In the genomic region with DNA sequence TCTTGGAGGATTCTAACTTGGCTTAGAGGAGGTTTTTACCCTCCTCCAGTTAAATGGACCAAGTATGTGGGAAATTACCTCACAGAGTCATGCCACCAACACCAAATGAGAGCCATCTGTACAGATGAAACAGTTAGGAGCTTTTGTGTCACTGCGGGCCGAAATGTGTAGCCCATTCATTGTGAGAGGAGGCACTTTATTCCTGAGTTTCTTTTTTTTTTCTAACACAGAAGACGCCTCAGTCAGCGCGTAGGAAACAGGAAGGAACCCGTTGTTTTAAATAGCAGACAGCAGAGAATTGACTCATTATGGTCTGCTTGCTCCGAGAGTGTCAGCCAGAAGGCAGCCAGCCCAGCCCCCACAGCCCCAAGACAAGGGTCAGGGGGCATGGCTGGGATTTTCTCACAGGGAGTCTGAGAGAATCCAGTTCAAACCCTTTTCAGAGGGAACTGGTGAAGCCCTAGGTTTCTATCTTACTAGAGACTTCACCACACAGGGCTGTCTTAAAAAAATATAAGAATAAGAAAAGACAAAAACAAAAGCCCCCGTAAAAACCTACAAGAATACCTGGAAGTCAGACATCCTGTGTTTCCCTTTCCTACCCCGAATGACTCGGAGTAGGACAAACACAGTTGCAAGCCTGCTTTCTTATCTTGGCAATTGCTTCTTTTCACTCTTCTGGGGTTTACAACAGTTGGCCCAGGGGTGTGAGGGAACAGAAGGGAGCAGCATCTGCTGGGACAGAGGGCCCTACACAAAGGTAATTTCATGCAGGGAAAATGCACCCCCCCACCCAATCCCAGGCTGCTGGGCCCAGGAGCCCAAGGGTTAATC, we compare ENCODE assay signal across 8 cellular contexts.
A peak's percentile ranks its signal among the peaks of the same experiment; 100 is the strongest.
DNase-seq lines count a peak whose midpoint lies in the region; ATAC-seq and TF ChIP-seq lines count a peak whose summit lies in the region.

No MANE protein-coding gene starts in this region.

- H3K4me1 Mint-ChIP-seq in GM23338 = peaks cover 19% of the 10 kb centered on the region
- peaks cover 26% of the 10 kb centered on the region for H3K4me1 Mint-ChIP-seq in activated T-helper 2 cell treated with anti-CD3 and anti-CD28 coated beads, Interferon-gamma antibody, Interleukin-2, Interleukin-4, amounts not matched to agents 10 μg/mL and 5 μg/mL and 100 μg/mL, durations not matched to agents 14 hours and 24 hours and 36 hours (ENCODE audit: low read depth)

- intact Hi-C loops in activated T-helper 2 cell treated with anti-CD3 and anti-CD28 coated beads, Interferon-gamma antibody, Interleukin-2, Interleukin-4, amounts not matched to agents 10 μg/mL and 5 μg/mL and 100 μg/mL, durations not matched to agents 14 hours and 24 hours and 36 hours (cut with micrococcal nuclease) = loop anchor here (1.0 to 5.0 kb wide), 3 partner anchors 38 to 1000 kb away; no protein-coding TSS in a partner anchor
- intact Hi-C loops in head of caudate nucleus (cut with DNase I) (loop anchor here (10.0 kb wide), 1 partner anchor 47 kb away; no protein-coding TSS in a partner anchor), aorta (cut with DNase I) (loop anchor here (5.0 kb wide), 2 partner anchors 35 to 100 kb away; no protein-coding TSS in a partner anchor)

- H2AFZ ChIP-seq in GM23338 = peak overlapping the region; percentile 73

- 0 out of 2 replicates have a peak overlapping the region, but pooled peaks have one; percentile 13 for H3K27ac Mint-ChIP-seq in GM23338
- H3K27ac Mint-ChIP-seq in activated T-helper 2 cell treated with anti-CD3 and anti-CD28 coated beads, Interferon-gamma antibody, Interleukin-2, Interleukin-4, amounts not matched to agents 10 μg/mL and 5 μg/mL and 100 μg/mL, durations not matched to agents 14 hours and 24 hours and 36 hours = peak overlapping the region; percentile 88

- H3K4me3 Mint-ChIP-seq in GM23338 = no peak overlapping the region
- H3K4me3 Mint-ChIP-seq in activated T-helper 2 cell treated with anti-CD3 and anti-CD28 coated beads, Interferon-gamma antibody, Interleukin-2, Interleukin-4, amounts not matched to agents 10 μg/mL and 5 μg/mL and 100 μg/mL, durations not matched to agents 14 hours and 24 hours and 36 hours (ENCODE audit: low read depth) = peak overlapping the region; percentile 33

- no peaks in the 10 kb centered on the region for H3K79me2 ChIP-seq in GM23338 (replicated peaks; ENCODE audit: insufficient read depth)

- no peaks in the 10 kb centered on the region; the same call in 1 of the 2 replicates for H3K9me2 ChIP-seq in GM23338 (ENCODE audit: insufficient read depth)

- peaks cover 14% of the 10 kb centered on the region for H3K4me1 ChIP-seq in GM23338 (ENCODE audit: insufficient read depth)
- no peaks in the 10 kb centered on the region for H3K4me1 ChIP-seq in aorta (ENCODE audit: control insufficient read depth in 1 of 2, insufficient read depth in 2 of 2, low read length in 2 of 2)

- peak; percentile 77 for DNase-seq in GM10266 (ENCODE audit: extremely low spot score)
- no peak for DNase-seq in GM23338 (ENCODE audit: low spot score)
- DNase-seq in MV-4-11 (lab: John Stamatoyannopoulos, UW) = peak; percentile 91
- peak; percentile 38 for DNase-seq in activated T-helper 2 cell treated with anti-CD3 and anti-CD28 coated beads, Interferon-gamma antibody, Interleukin-2, Interleukin-4, amounts not matched to agents 10 μg/mL and 5 μg/mL and 100 μg/mL, durations not matched to agents 14 hours and 24 hours and 36 hours (ENCODE audit: low spot score)
- DNase-seq in head of caudate nucleus = peak in 41 of 42 donors; percentile 14 to 82 (median 62)
- peak; percentile 89 for DNase-seq in pons (ENCODE audit: low spot score)
- peak; percentile 88 to 89 for DNase-seq in aorta
- DNase-seq in HuH-7.5 (ENCODE audit: low spot score) = no peak

- 4% methylated on average over 10 of the region's 10 CpGs for WGBS in aorta, 2 donors

- H3K4me3 ChIP-seq in GM23338 (no peak overlapping the region), aorta (ENCODE audit: low read length in 2 of 2) (no peak overlapping the region)

- peaks cover 61% of the 10 kb centered on the region for H3K9me3 Mint-ChIP-seq in GM23338
- H3K9me3 Mint-ChIP-seq in activated T-helper 2 cell treated with anti-CD3 and anti-CD28 coated beads, Interferon-gamma antibody, Interleukin-2, Interleukin-4, amounts not matched to agents 10 μg/mL and 5 μg/mL and 100 μg/mL, durations not matched to agents 14 hours and 24 hours and 36 hours = peaks cover 34% of the 10 kb centered on the region

- H3F3A ChIP-seq in GM23338 (replicated peaks; ENCODE audit: low read depth) = no peaks in the 10 kb centered on the region

- ATAC-seq in GM23338 (peak; percentile 69), aorta (ENCODE audit: low FRiP score) (peak; percentile 70)

- TF ChIP-seq CTCF in GM10266 (IDR thresholded peaks at IDR 0.05; ENCODE audit: control insufficient read depth, insufficient read depth, low read depth, missing control alignments) (no peak), GM23338 (conservative IDR thresholded peaks at IDR 0.05; ENCODE audit: low read depth in 2 of 2) (no peak)

- peaks cover 51% of the 10 kb centered on the region for H3K36me3 Mint-ChIP-seq in GM23338 (ENCODE audit: low read depth)
- H3K36me3 Mint-ChIP-seq in activated T-helper 2 cell treated with anti-CD3 and anti-CD28 coated beads, Interferon-gamma antibody, Interleukin-2, Interleukin-4, amounts not matched to agents 10 μg/mL and 5 μg/mL and 100 μg/mL, durations not matched to agents 14 hours and 24 hours and 36 hours (ENCODE audit: low read depth) = peaks cover 8% of the 10 kb centered on the region

- peak overlapping the region; percentile 46 for H3K4me2 ChIP-seq in GM23338

- peaks cover 2% of the 10 kb centered on the region for H3K9me3 ChIP-seq in aorta (ENCODE audit: control insufficient read depth, low read length)

- H3K36me3 ChIP-seq in GM23338 (ENCODE audit: insufficient read depth) = no peaks in the 10 kb centered on the region; the same call in 1 of the 2 replicates
- no peaks in the 10 kb centered on the region for H3K36me3 ChIP-seq in aorta (ENCODE audit: control insufficient read depth in 1 of 2, insufficient read depth in 2 of 2, low read length in 1 of 2)

- no peak overlapping the region for H3K27ac ChIP-seq in GM23338 (ENCODE audit: low read depth)
- no peak overlapping the region for H3K27ac ChIP-seq in aorta (ENCODE audit: low read depth in 1 of 2, low read length in 2 of 2)

- H3K27me3 Mint-ChIP-seq in GM23338 (ENCODE audit: insufficient read depth, low read depth, poor library complexity) = peaks cover 10% of the 10 kb centered on the region
- no peaks in the 10 kb centered on the region for H3K27me3 Mint-ChIP-seq in activated T-helper 2 cell treated with anti-CD3 and anti-CD28 coated beads, Interferon-gamma antibody, Interleukin-2, Interleukin-4, amounts not matched to agents 10 μg/mL and 5 μg/mL and 100 μg/mL, durations not matched to agents 14 hours and 24 hours and 36 hours (ENCODE audit: low read depth)

- no peaks in the 10 kb centered on the region for H4K20me1 ChIP-seq in GM23338 (replicated peaks; ENCODE audit: insufficient read depth)

- H3K27me3 ChIP-seq in GM23338 (ENCODE audit: insufficient read depth) = no peaks in the 10 kb centered on the region
- H3K27me3 ChIP-seq in aorta (ENCODE audit: control insufficient read depth in 1 of 2, insufficient read depth in 2 of 2, low read length in 1 of 2) = no peaks in the 10 kb centered on the region

TF ChIP-seq in GM23338, 12 proteins besides CTCF, POLR2A, EP300 and RAD21 (continues in another document):
- no peak for TF ChIP-seq EZH2phosphoT487 (IDR thresholded peaks at IDR 0.05; ENCODE audit: unreplicated experiment)
- TF ChIP-seq REST (IDR thresholded peaks at IDR 0.05; ENCODE audit: unreplicated experiment) = no peak

Comparison
In these comparisons a context has a peak if more than half of its experiments do, and no peak if none do; other contexts are left out.
1. DNase-seq: peak in GM10266 (single experiment), MV-4-11 (single experiment), activated T-helper 2 cell treated with anti-CD3 and anti-CD28 coated beads, Interferon-gamma antibody, Interleukin-2, Interleukin-4, amounts not matched to agents 10 μg/mL and 5 μg/mL and 100 μg/mL, durations not matched to agents 14 hours and 24 hours and 36 hours (single experiment), head of caudate nucleus (41 of 42), pons (single experiment) and aorta (2 of 2); none in GM23338 (single experiment) and HuH-7.5 (single experiment).